16 cellular contexts compared by ENCODE assay signal in genomic region chr10:36366843-36367242, GRCh38.
"Had no signal": no experiment of that assay in that cellular context is flagged by ENCODE, and none has a peak within 500 bp of the region (broad histone marks: within the 10 kb centered on the region; RNA-seq: fewer than 3 reads in every experiment).

No MANE protein-coding gene starts in this region.

- ATAC-seq: activated T-helper 17 cell treated with anti-CD3 and anti-CD28 coated beads, Interleukin-2, amount 50 U/mL, for 72 hours; left lobe of liver; pancreas; sciatic nerve had no signal

- H3K27ac ChIP-seq: pancreas, stomach, testis, upper lobe of left lung had no signal

- H3K4me1 ChIP-seq: stomach, testis, upper lobe of left lung had no signal

- H3K27me3 ChIP-seq: pancreas, stomach, testis, upper lobe of left lung had no signal

- H3K9me3 ChIP-seq: pancreas, testis, upper lobe of left lung had no signal

- H3K36me3 ChIP-seq: pancreas, stomach, upper lobe of left lung had no signal

- H3K4me3 ChIP-seq: pancreas, stomach, testis, upper lobe of left lung had no signal

- DNase-seq: activated CD4-positive, alpha-beta T cell treated with anti-CD3 and anti-CD28 coated beads for 1 hour; activated CD4-positive, alpha-beta T cell treated with anti-CD3 and anti-CD28 coated beads, Interleukin-2, amount 50 U/mL, for 4 hours; activated naive CD4-positive, alpha-beta T cell treated with Interleukin-2 at 50 U/mL for 16 hours; caudate nucleus; islet precursor cell; midbrain; pancreas; stimulated activated CD4-positive, alpha-beta T cell treated with anti-CD3 and anti-CD28 coated beads, Interleukin-12 subunit alpha, Interleukin-12 subunit beta, amount 100 ng/mL, for 4 hours; stimulated activated CD4-positive, alpha-beta T cell treated with anti-CD3 and anti-CD28 coated beads, Interleukin-2, amount 100 ng/mL, for 24 hours; stomach; T-helper 9 cell; testis; upper lobe of left lung had no signal
